In genomic region chr1:232629250-232630046, GRCh38 we compare ENCODE assay signal across 8 cellular contexts. TPM values are rescaled to one million over a fixed set of nuclear protein-coding genes. Genes with fewer than 3 reads are reported as not detected.
DNase-seq lines count a peak whose midpoint lies in the region; ATAC-seq lines count a peak whose summit lies in the region.

No MANE protein-coding gene starts in this region.

- peaks cover 15 to 30% (median 27%) of the 10 kb centered on the region in 7 donors for H3K4me1 Mint-ChIP-seq in naive thymus-derived CD4-positive, alpha-beta T cell

- POLR2A ChIA-PET in naive thymus-derived CD4-positive, alpha-beta T cell (lab: Charles Lee), result no interaction called here

- peak; percentile 43 for ATAC-seq in GM21447 (IDR thresholded peaks at IDR 0.05; ENCODE audit: unreplicated experiment)
- ATAC-seq in naive thymus-derived CD4-positive, alpha-beta T cell, result peak; percentile 40

- intact Hi-C loops in naive thymus-derived CD4-positive, alpha-beta T cell (cut with micrococcal nuclease), result loop anchor here (1.0 to 10.0 kb wide), 9 partner anchors 117 to 1272 kb away; partner anchors contain the start of genes NTPCR (in 2 of the 2) and MAP10 (in 1 of the 2)

- H3K27me3 Mint-ChIP-seq in naive thymus-derived CD4-positive, alpha-beta T cell, result peaks cover 11 to 55% (median 29%) of the 10 kb centered on the region in 5 donors

- H3K27ac ChIP-seq in HUES48 (ENCODE audit: low read depth, low read length), result no peak overlapping the region
- H3K27ac ChIP-seq in esophagus (ENCODE audit: low read depth in 2 of 2, low read length in 1 of 2), result peak overlapping the region; percentile 68 to 74
- no peak overlapping the region for H3K27ac ChIP-seq in naive thymus-derived CD4-positive, alpha-beta T cell (ENCODE audit: low read depth, low read length)

- H3K9ac ChIP-seq in HUES48 (ENCODE audit: low read depth, low read length), result no peak overlapping the region; the same call in 1 of the 2 replicates

- DNase-seq in EH (ENCODE audit: low read depth) (peak; percentile 12), ureter (ENCODE audit: low spot score) (peak; percentile 50), cerebellar cortex (ENCODE audit: low spot score) (no peak)
- peak; percentile 34 to 41 for DNase-seq in activated CD4-positive, alpha-beta T cell treated with anti-CD3 and anti-CD28 coated beads, Interleukin-2, amount 50 U/mL, for 48 hours
- peak in 5 of 9 donors; percentile 10 to 24 (median 15) for DNase-seq in naive thymus-derived CD4-positive, alpha-beta T cell

- H3K4me3 ChIP-seq in HUES48 (ENCODE audit: low read depth, low read length) (peak overlapping the region; percentile 73), esophagus (ENCODE audit: low read depth in 1 of 2, low read length in 2 of 2) (peak overlapping the region; percentile 72 to 83)
- H3K4me3 ChIP-seq in naive thymus-derived CD4-positive, alpha-beta T cell (ENCODE audit: low read length), result peak overlapping the region; percentile 58

- 0 to 1% methylated on average over 61 to 96 of the region's 96 CpGs for WGBS in esophagus, 2 donors

- no peaks in the 10 kb centered on the region for H3K9me3 Mint-ChIP-seq in naive thymus-derived CD4-positive, alpha-beta T cell

- peaks cover 35% of the 10 kb centered on the region for H3K27me3 ChIP-seq in HUES48 (ENCODE audit: control insufficient read depth, insufficient read depth, low read length)
- no peaks in the 10 kb centered on the region for H3K27me3 ChIP-seq in esophagus (ENCODE audit: control insufficient read depth in 1 of 2, insufficient read depth in 2 of 2, low read length in 2 of 2)
- peaks cover 0 to 3% of the 10 kb centered on the region in 2 donors for H3K27me3 ChIP-seq in naive thymus-derived CD4-positive, alpha-beta T cell (ENCODE audit: control insufficient read depth in 2 of 2, insufficient read depth in 2 of 2, low read length in 2 of 2)

- CTCF ChIA-PET in naive thymus-derived CD4-positive, alpha-beta T cell (lab: Charles Lee), result no interaction called here

- H3K9me3 ChIP-seq in HUES48 (ENCODE audit: control insufficient read depth, insufficient read depth, low read length) (no peaks in the 10 kb centered on the region), esophagus (ENCODE audit: control insufficient read depth in 2 of 2, insufficient read depth in 1 of 2, low read depth in 1 of 2, low read length in 1 of 2) (no peaks in the 10 kb centered on the region)
- H3K9me3 ChIP-seq in naive thymus-derived CD4-positive, alpha-beta T cell (ENCODE audit: control insufficient read depth in 2 of 3, low read length in 3 of 3), result no peaks in the 10 kb centered on the region

- H3K4me1 ChIP-seq in HUES48 (ENCODE audit: control insufficient read depth, insufficient read depth, low read length) (peaks cover 39% of the 10 kb centered on the region), esophagus (ENCODE audit: control insufficient read depth in 2 of 2, insufficient read depth in 2 of 2, low read length in 1 of 2) (peaks cover 0 to 3% of the 10 kb centered on the region in 2 donors)
- peaks cover 4 to 8% of the 10 kb centered on the region in 2 donors for H3K4me1 ChIP-seq in naive thymus-derived CD4-positive, alpha-beta T cell (ENCODE audit: control insufficient read depth in 2 of 2, insufficient read depth in 2 of 2, low read length in 2 of 2)

- H3K27ac Mint-ChIP-seq in naive thymus-derived CD4-positive, alpha-beta T cell, result peak overlapping the region in 2 of 9 donors; percentile 14 to 64

- peak overlapping the region; percentile 82 to 91 (median 86) for H3K4me3 Mint-ChIP-seq in naive thymus-derived CD4-positive, alpha-beta T cell

- H3K36me3 Mint-ChIP-seq in naive thymus-derived CD4-positive, alpha-beta T cell, result no peaks in the 10 kb centered on the region

- no peaks in the 10 kb centered on the region for H3K36me3 ChIP-seq in HUES48 (ENCODE audit: control insufficient read depth, insufficient read depth, low read length)
- no peaks in the 10 kb centered on the region for H3K36me3 ChIP-seq in esophagus (ENCODE audit: control insufficient read depth in 2 of 2, insufficient read depth in 2 of 2, low read length in 1 of 2)
- H3K36me3 ChIP-seq in naive thymus-derived CD4-positive, alpha-beta T cell (ENCODE audit: control insufficient read depth in 2 of 3, insufficient read depth in 3 of 3, low read length in 3 of 3), result no peaks in the 10 kb centered on the region

RNA-seq across cellular contexts. Expression of gene SIPA1L2, which starts 0.5 kb away (rescaled TPM):
- polyA plus RNA-seq in esophagus, result 10 to 100 TPM; 11.2 to 16.5 TPM
- total RNA-seq in naive thymus-derived CD4-positive, alpha-beta T cell, result 1 to 10 TPM in 1 of 5 experiments, under 1 TPM in 4; 0.27 to 4.9 (median 0.69) TPM
- under 1 TPM in 1 of 2 donors, not detected in 1; 0.08 TPM for polyA plus RNA-seq in naive thymus-derived CD4-positive, alpha-beta T cell
- 35.6 TPM for total RNA-seq in ureter

Comparison
In these comparisons a context has a peak if more than half of its experiments do, and no peak if none do; other contexts are left out.
1. H3K27ac ChIP-seq: peak in esophagus (2 of 2); none in HUES48 (single experiment) and naive thymus-derived CD4-positive, alpha-beta T cell (single experiment).
2. Peak in every context shown above with its lines, with median percentiles within 50 percentile points of each other: H3K4me3 ChIP-seq.